In genomic region chr12:113907446-113908180, GRCh38 we compare ENCODE assay signal across 24 cellular contexts. TPM values are rescaled to one million over a fixed set of nuclear protein-coding genes. Genes with fewer than 3 reads are reported as not detected.
DNase-seq lines count a peak whose midpoint lies in the region; ATAC-seq, FAIRE-seq and TF ChIP-seq lines count a peak whose summit lies in the region.
"Had no signal": no experiment of that assay in that cellular context is flagged by ENCODE, and none has a peak within 500 bp of the region (broad histone marks: within the 10 kb centered on the region; RNA-seq: fewer than 3 reads in every experiment).

No MANE protein-coding gene starts in this region.

- CTCF ChIA-PET in H1 (lab: Charles Lee; ENCODE audit: partially characterized antibody): interaction anchor here (1.0 to 2.8 kb wide), 5 partner anchors 28 to 261 kb away, joined by 3 to 19 read pairs (median 3); no protein-coding TSS in a partner anchor

- H3K4me1 ChIP-seq in SJSA1 (replicated peaks) (peaks cover 24% of the 10 kb centered on the region), H1 (replicated peaks in 1 of 4; ENCODE audit: control insufficient read depth in 3 of 4, insufficient read depth in 4 of 4, low read length in 3 of 4) (no peaks in the 10 kb centered on the region)
- H3K4me1 ChIP-seq: A549, BE2C had no signal

- H3K4me3 Mint-ChIP-seq in natural killer cell treated with Interleukin-12 subunit alpha and Interleukin-12 subunit beta and Interleukin-15 and Interleukin-18, amount 100 ng/mL, for 72 hours: no peak overlapping the region
- no peak overlapping the region for H3K4me3 Mint-ChIP-seq in natural killer cell
- H3K4me3 Mint-ChIP-seq: CD4-positive, alpha-beta memory T cell; GM23338 had no signal

- no peak overlapping the region for H3K23ac ChIP-seq in H1 (ENCODE audit: insufficient read length)

- H2BK5ac ChIP-seq in H1 (ENCODE audit: low read depth, low read length): 0 out of 2 replicates have a peak overlapping the region, but pooled peaks have one; percentile 7

- H2AK5ac ChIP-seq in H1 (ENCODE audit: low read depth, low read length): no peak overlapping the region

- H3K9me3 Mint-ChIP-seq in natural killer cell treated with Interleukin-12 subunit alpha and Interleukin-12 subunit beta and Interleukin-15 and Interleukin-18, amount 100 ng/mL, for 72 hours: no peaks in the 10 kb centered on the region
- H3K9me3 Mint-ChIP-seq in natural killer cell: no peaks in the 10 kb centered on the region
- H3K9me3 Mint-ChIP-seq: CD4-positive, alpha-beta memory T cell; GM23338 had no signal

- H3K23me2 ChIP-seq in H1 (ENCODE audit: low read depth, low read length): no peaks in the 10 kb centered on the region

- H3K27ac ChIP-seq in SJSA1 (no peak overlapping the region), H1 (ENCODE audit: low read depth, low read length) (no peak overlapping the region)
- H3K27ac ChIP-seq: A549 had no signal

- H3K9ac ChIP-seq in H1 (replicated peaks in 1 of 4; ENCODE audit: extremely low read depth in 1 of 4, low read depth in 3 of 4, low read length in 3 of 4): no peak overlapping the region

- H2AFZ ChIP-seq in H1 (ENCODE audit: low read length): no peak overlapping the region
- H2AFZ ChIP-seq: GM23338 had no signal

- H3K79me2 ChIP-seq in H1 (ENCODE audit: control insufficient read depth in 1 of 2, insufficient read depth in 2 of 2, low read length in 2 of 2): no peaks in the 10 kb centered on the region

- no peak overlapping the region for H2BK120ac ChIP-seq in H1 (replicated peaks; ENCODE audit: low read depth, low read length)

- H3K36me3 ChIP-seq in SJSA1 (peaks cover 89% of the 10 kb centered on the region), H1 (ENCODE audit: control insufficient read depth in 2 of 4, insufficient read depth in 4 of 4, low read length in 3 of 4) (peaks cover 4 to 14% (median 12%) of the 10 kb centered on the region in 4 experiments; a peak in 5 of 8 replicates)

- FAIRE-seq in H1 (lab: Jason Lieb, UNC): no peak
- FAIRE-seq: A549, GM12891, GM18507, H54 had no signal

- no peak overlapping the region for H3K4ac ChIP-seq in H1 (replicated peaks; ENCODE audit: insufficient read length, low read depth, low read length)

- 94% methylated on average over 11 of the region's 11 CpGs; no CpG with 5 or more reads in 1 of the 2 experiments for WGBS in H1 (ENCODE audit: extremely low coverage in 1 of 2, insufficient coverage in 1 of 2, insufficient read length in 1 of 2, insufficient replicate concordance in 2 of 2, low coverage in 1 of 2, low lambda C conversion rate in 2 of 2, missing lambda C conversion rate in 1 of 2), 2 experiments

- no peak overlapping the region for H4K5ac ChIP-seq in H1 (ENCODE audit: insufficient read length, low read depth, low read length)

- peaks cover 19% of the 10 kb centered on the region for H3K36me3 Mint-ChIP-seq in natural killer cell treated with Interleukin-12 subunit alpha and Interleukin-12 subunit beta and Interleukin-15 and Interleukin-18, amount 100 ng/mL, for 72 hours
- H3K36me3 Mint-ChIP-seq in natural killer cell: peaks cover 9% of the 10 kb centered on the region

- no peak overlapping the region for H2BK15ac ChIP-seq in H1 (ENCODE audit: low read length)

- no peak overlapping the region for H2BK20ac ChIP-seq in H1 (ENCODE audit: low read length)

- no peak overlapping the region for H3K18ac ChIP-seq in H1 (ENCODE audit: extremely low read depth, low read length)

- no peak overlapping the region for H2BK12ac ChIP-seq in H1 (ENCODE audit: low read depth, low read length)

- no peak overlapping the region for H4K8ac ChIP-seq in H1 (ENCODE audit: extremely low read depth, insufficient read depth, low read length)

- ATAC-seq in natural killer cell treated with Interleukin-12 subunit alpha and Interleukin-12 subunit beta and Interleukin-15 and Interleukin-18, amount 100 ng/mL, for 72 hours: no peak
- ATAC-seq in natural killer cell (no peak), HG02571 (IDR thresholded peaks at IDR 0.05; ENCODE audit: unreplicated experiment) (no peak), HG03280 (IDR thresholded peaks at IDR 0.05; ENCODE audit: unreplicated experiment) (no peak)
- ATAC-seq: A549, GM23338 had no signal

- POLR2A ChIA-PET in H1 (lab: Charles Lee; ENCODE audit: partially characterized antibody): interaction anchor here (1.2 kb wide), 1 partner anchor 44 kb away, joined by 3 read pairs; no protein-coding TSS in a partner anchor

- no peak overlapping the region for H3K27ac Mint-ChIP-seq in natural killer cell treated with Interleukin-12 subunit alpha and Interleukin-12 subunit beta and Interleukin-15 and Interleukin-18, amount 100 ng/mL, for 72 hours
- H3K27ac Mint-ChIP-seq in natural killer cell: no peak overlapping the region
- H3K27ac Mint-ChIP-seq: GM23338 had no signal

- peaks cover 0 to 2% of the 10 kb centered on the region in 2 experiments for H4K20me1 ChIP-seq in H1 (replicated peaks in 1 of 2; ENCODE audit: control insufficient read depth in 1 of 2, insufficient read depth in 2 of 2, low read length in 2 of 2)

- TF ChIP-seq RAD21 in H1 (IDR thresholded peaks at IDR 0.05 in 1 of 2, conservative IDR thresholded peaks at IDR 0.05 in 1 of 2; ENCODE audit: low read depth in 2 of 2, low read length in 2 of 2): no peak

- TF ChIP-seq CTCF in natural killer cell (IDR thresholded peaks at IDR 0.05): no peak
- no peak for TF ChIP-seq CTCF in H1 (IDR thresholded peaks at IDR 0.05; ENCODE audit: control extremely low read depth in 1 of 3, insufficient read depth in 1 of 3, low read depth in 1 of 3, low read length in 3 of 3)

- no peak overlapping the region for H3K56ac ChIP-seq in H1 (replicated peaks; ENCODE audit: insufficient read length, low read depth, low read length)

- H3K4me3 ChIP-seq in SJSA1: no peak overlapping the region
- no peak overlapping the region for H3K4me3 ChIP-seq in H1 (ENCODE audit: extremely low read depth in 1 of 4, insufficient read depth in 2 of 4, low read depth in 3 of 4, low read length in 4 of 4)
- H3K4me3 ChIP-seq: A549, GM23338 had no signal

- H3K79me1 ChIP-seq in H1 (ENCODE audit: low read depth, low read length): no peaks in the 10 kb centered on the region

- H3K27me3 ChIP-seq in SJSA1 (replicated peaks) (no peaks in the 10 kb centered on the region), H1 (replicated peaks in 1 of 4; ENCODE audit: control insufficient read depth in 3 of 4, extremely low read depth in 1 of 4, insufficient read depth in 3 of 4, low read length in 3 of 4) (no peaks in the 10 kb centered on the region)
- H3K27me3 ChIP-seq: BE2C had no signal

- H4K91ac ChIP-seq in H1 (replicated peaks; ENCODE audit: insufficient read length, low read length): no peak overlapping the region

- TF ChIP-seq EP300 in H1 (IDR thresholded peaks at IDR 0.05; ENCODE audit: borderline replicate concordance in 1 of 2, low read depth in 2 of 2, low read length in 2 of 2): no peak

- intact Hi-C loops in natural killer cell (cut with micrococcal nuclease): no loop called here

- H3K27me3 Mint-ChIP-seq in natural killer cell treated with Interleukin-12 subunit alpha and Interleukin-12 subunit beta and Interleukin-15 and Interleukin-18, amount 100 ng/mL, for 72 hours: no peaks in the 10 kb centered on the region
- H3K27me3 Mint-ChIP-seq in natural killer cell (ENCODE audit: low read depth in 2 of 2): no peaks in the 10 kb centered on the region
- H3K27me3 Mint-ChIP-seq: CD4-positive, alpha-beta memory T cell had no signal

- H3K14ac ChIP-seq in H1 (ENCODE audit: insufficient read length): no peak overlapping the region

- TF ChIP-seq POLR2A in H1 (IDR thresholded peaks at IDR 0.05; ENCODE audit: control extremely low read depth in 1 of 2, low read depth in 2 of 2, low read length in 2 of 2): no peak

- peak; percentile 32 for DNase-seq in natural killer cell treated with Interleukin-12 subunit alpha and Interleukin-12 subunit beta and Interleukin-15 and Interleukin-18, amount 100 ng/mL, for 72 hours (ENCODE audit: low spot score)
- DNase-seq in natural killer cell (no peak), SJSA1 (ENCODE audit: low read depth in 1 of 2, low spot score in 2 of 2) (peak; percentile 59 to 93), H1 (ENCODE audit: low read depth in 1 of 2, low spot score in 2 of 2) (no peak), NCI-H1092 treated with DMSO at 0.1 percent for 48 hours (lab: John Stamatoyannopoulos, UW) (no peak)
- DNase-seq: 8988T; ACHN; AML-193; BE2C; C1 segment of cervical spinal cord; Calu3; CD4-positive, alpha-beta memory T cell; COR-L47; DMS53; DMS79 treated with DMSO at 0.1 percent for 48 hours; GF-D8; HCEC 1CT had no signal

- no peak overlapping the region for H3K4me2 ChIP-seq in H1 (ENCODE audit: insufficient read depth in 1 of 2, low read depth in 2 of 2, low read length in 2 of 2)
- H3K4me2 ChIP-seq: A549, GM23338 had no signal

- H3K9me3 ChIP-seq in SJSA1 (replicated peaks): no peaks in the 10 kb centered on the region; the same call in 1 of the 2 replicates
- no peaks in the 10 kb centered on the region for H3K9me3 ChIP-seq in H1 (ENCODE audit: insufficient read depth in 2 of 2, low read depth in 1 of 2, low read length in 1 of 2)
- H3K9me3 ChIP-seq: A549, BE2C had no signal

- peaks cover 0 to 7% of the 10 kb centered on the region in 2 donors for H3K4me1 Mint-ChIP-seq in natural killer cell treated with Interleukin-12 subunit alpha and Interleukin-12 subunit beta and Interleukin-15 and Interleukin-18, amount 100 ng/mL, for 72 hours (ENCODE audit: low read depth in 2 of 2)
- no peaks in the 10 kb centered on the region for H3K4me1 Mint-ChIP-seq in natural killer cell

TF ChIP-seq in H1, 55 proteins besides CTCF, POLR2A, EP300 and RAD21 (continues in another document):
- TF ChIP-seq USF2 (IDR thresholded peaks at IDR 0.05; ENCODE audit: low read length) (no peak), CREB1 (IDR thresholded peaks at IDR 0.05) (no peak)

RNA-seq across cellular contexts. Expression of gene RBM19, which starts 58.5 kb away (rescaled TPM):
- total RNA-seq in natural killer cell treated with Interleukin-12 subunit alpha and Interleukin-12 subunit beta and Interleukin-15 and Interleukin-18, amount 100 ng/mL, for 72 hours: 10 to 100 TPM; 46.9 to 77.8 TPM
- 10 to 100 TPM; 49.9 to 70.6 (median 60.9) TPM for total RNA-seq in natural killer cell
- 271 and 433 TPM in 2 replicates for total RNA-seq in SJSA1 (2014; rRNA removed; shearing (Covaris generic))
- 59.5 and 61.9 TPM in 2 replicates for total RNA-seq in H1 (2021; fragmentation: NEBNext Ultra II Directional; extraction: Animal tissue kit (Norgen Biotek cat#: 25700))
- polyA plus RNA-seq in H1 (2011; rRNA removed): 23.4 and 25.7 TPM in 2 replicates
- polyA plus RNA-seq in H1 (2011; cell fraction: cytosol; rRNA removed): 30.9 TPM
- polyA plus RNA-seq in H1 (2011; cell fraction: nucleus; rRNA removed): 74.0 TPM
- 41.2 to 54.3 TPM (median 48.0 TPM) in 4 replicates for polyA plus RNA-seq in H1 (2012, experiment 1 of 2)
- 16.7 TPM for polyA plus RNA-seq in H1 (2012, experiment 2 of 2)
- 39.2 TPM for polyA plus RNA-seq in H1 (2013, experiment 1 of 2)
- polyA plus RNA-seq in H1 (2013, experiment 2 of 2): 36.1 TPM
- 29.4 and 30.0 TPM in 2 replicates for polyA minus RNA-seq in H1 (2011; rRNA and poly(A)+ RNA removed)
- 24.1 TPM for polyA minus RNA-seq in H1 (2011; cell fraction: cytosol; rRNA and poly(A)+ RNA removed)
- 28.3 TPM for polyA minus RNA-seq in H1 (2011; cell fraction: nucleus; rRNA and poly(A)+ RNA removed)

Comparison
In these comparisons a context has a peak if more than half of its experiments do, and no peak if none do; other contexts are left out.
1. DNase-seq: peak in natural killer cell treated with Interleukin-12 subunit alpha and Interleukin-12 subunit beta and Interleukin-15 and Interleukin-18, amount 100 ng/mL, for 72 hours (single experiment) and SJSA1 (2 of 2); none in natural killer cell (single experiment), H1 (0 of 2) and NCI-H1092 treated with DMSO at 0.1 percent for 48 hours (single experiment).